Comparison of ENCODE assay signal across 15 cellular contexts in the genomic region with DNA sequence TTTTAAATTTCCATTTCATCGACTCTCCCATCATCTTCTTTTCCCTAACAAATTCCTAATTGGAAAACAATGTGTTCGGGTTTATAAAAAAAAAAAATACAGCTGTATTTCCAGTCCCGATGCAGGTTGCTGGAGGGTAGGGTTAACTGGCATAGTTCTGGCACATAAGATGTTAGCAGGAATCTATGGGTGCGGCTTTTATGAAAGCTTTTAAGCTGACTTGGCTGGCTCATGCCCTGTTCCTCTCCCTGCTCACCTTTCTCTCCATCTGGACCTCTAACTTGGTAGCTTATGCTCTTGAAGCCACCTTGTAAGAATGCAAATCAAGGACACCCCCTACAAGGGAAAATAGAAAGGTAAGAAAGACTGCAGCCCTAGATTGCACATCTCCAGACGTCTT. TPM values are rescaled to one million over a fixed set of nuclear protein-coding genes. Genes with fewer than 3 reads are reported as not detected.
"Had no signal": no experiment of that assay in that cellular context is flagged by ENCODE, and none has a peak within 500 bp of the region (broad histone marks: within the 10 kb centered on the region; RNA-seq: fewer than 3 reads in every experiment).

No MANE protein-coding gene starts in this region.

- H3K36me3 ChIP-seq: ovary, right atrium auricular region had no signal

- H3K27me3 ChIP-seq: ovary, right atrium auricular region had no signal

- H3K9me3 ChIP-seq: ovary, right atrium auricular region had no signal

- H3K4me3 ChIP-seq: ovary, right atrium auricular region, skin epidermis had no signal

- DNase-seq: activated CD4-positive, alpha-beta T cell treated with anti-CD3 and anti-CD28 coated beads, Interleukin-2, amount 50 U/mL, for 1 hour; activated naive CD4-positive, alpha-beta T cell treated with anti-CD3 and anti-CD28 coated beads for 36 hours; activated T-cell treated with anti-CD3 and anti-CD28 coated beads for 4 hours; central memory CD4-positive, alpha-beta T cell; cortex of kidney; effector memory CD4-positive, alpha-beta T cell; glutamatergic neuron; ovary; stimulated activated naive B cell treated with anti-CD40 and anti-IgM and Interleukin-4, amounts not matched to agents 10 μg/mL and 1 μg/mL and 100 μg/mL, for 72 hours; substantia nigra; trophoblast cell had no signal

- ATAC-seq: activated T-helper 17 cell treated with anti-CD3 and anti-CD28 coated beads, Interleukin-2, amount 50 U/mL, for 72 hours; stimulated activated naive B cell treated with anti-CD40 and anti-IgM and Interleukin-4, amounts not matched to agents 10 μg/mL and 1 μg/mL and 100 μg/mL, for 72 hours had no signal

RNA-seq across cellular contexts. Expression of gene KCNJ2, which starts 33.2 kb away (rescaled TPM):
- total RNA-seq: activated CD8-positive, alpha-beta memory T cell treated with anti-CD3 and anti-CD28 coated beads for 36 hours; activated naive CD4-positive, alpha-beta T cell treated with anti-CD3 and anti-CD28 coated beads for 36 hours; activated T-helper 17 cell treated with anti-CD3 and anti-CD28 coated beads, Interleukin-2, amount 50 U/mL, for 72 hours had no signal
